In the genomic region with DNA sequence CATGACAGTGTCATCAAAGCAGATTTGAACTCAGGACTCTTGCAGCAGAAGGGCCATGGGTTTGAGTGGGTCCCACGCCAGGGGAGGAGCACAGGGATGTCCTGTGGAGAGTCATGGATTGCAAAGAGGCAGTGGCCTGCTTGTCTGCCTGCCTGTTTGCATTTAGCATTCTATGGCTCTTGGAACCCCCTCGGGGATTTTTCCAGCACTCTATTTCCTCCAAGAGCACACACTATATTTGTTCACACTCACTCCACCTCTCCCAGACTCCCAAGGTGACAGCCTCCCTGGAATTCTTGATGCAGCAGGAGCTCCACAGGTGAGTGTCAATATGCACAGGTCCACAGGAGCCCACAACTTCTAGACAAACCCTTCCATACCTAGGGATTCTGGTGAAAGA, we compare ENCODE assay signal across 29 cellular contexts.
"Had no signal": no experiment of that assay in that cellular context is flagged by ENCODE, and none has a peak within 500 bp of the region (broad histone marks: within the 10 kb centered on the region; RNA-seq: fewer than 3 reads in every experiment).

No MANE protein-coding gene starts in this region.

- H3K27ac ChIP-seq: ascending aorta, cardiac muscle cell, SJCRH30, SK-N-MC, WERI-Rb-1 had no signal

- H3K36me3 ChIP-seq: ascending aorta, cardiac muscle cell, SJCRH30, WERI-Rb-1 had no signal

- H3K9me3 ChIP-seq: ascending aorta, SJCRH30 had no signal

- H3K4me3 Mint-ChIP-seq: activated CD4-positive, alpha-beta memory T cell treated with anti-CD3 and anti-CD28 coated beads, Interleukin-2, amount 10 ng/mL, durations not matched to agents 7 days and 5 days; activated naive CD4-positive, alpha-beta T cell treated with anti-CD3 and anti-CD28 coated beads, Interleukin-2, amount 50 U/mL, for 24 hours; activated naive CD8-positive, alpha-beta T cell treated with anti-CD3 and anti-CD28 coated beads, Interleukin-2, amount 10 ng/mL, durations not matched to agents 7 days and 5 days; activated T-cell treated with anti-CD3 and anti-CD28 coated beads, Interleukin-2, amount 50 U/mL, for 24 hours; central memory CD8-positive, alpha-beta T cell had no signal

- H3K27me3 ChIP-seq: ascending aorta, SJCRH30 had no signal

- ATAC-seq: Panc1 had no signal

- DNase-seq: activated CD4-positive, alpha-beta memory T cell treated with anti-CD3 and anti-CD28 coated beads, Interleukin-2, amount 10 ng/mL, durations not matched to agents 7 days and 5 days; activated CD4-positive, alpha-beta T cell treated with anti-CD3 and anti-CD28 coated beads for 1 hour; activated CD4-positive, alpha-beta T cell treated with anti-CD3 and anti-CD28 coated beads for 48 hours; activated CD4-positive, CD25-positive, alpha-beta regulatory T cell; activated CD8-positive, alpha-beta memory T cell treated with anti-CD3 and anti-CD28 coated beads for 24 hours; activated gamma-delta T cell; activated naive CD4-positive, alpha-beta T cell treated with Interleukin-2 at 50 U/mL for 16 hours; activated naive CD8-positive, alpha-beta T cell treated with anti-CD3 and anti-CD28 coated beads, Interleukin-2, amount 10 ng/mL, durations not matched to agents 7 days and 5 days; activated T-cell treated with anti-CD3 and anti-CD28 coated beads, Interleukin-2, amount 50 U/mL, for 24 hours; amygdala; Karpas-422; KBM-7; NCI-H1930; NCI-H2081 treated with DMSO at 0.1 percent for 48 hours; NCI-H2171; NCI-H510A; NCI-H526; NCI-H774; SHP77; SJCRH30; T1000; WERI-Rb-1 had no signal

- H3K27ac Mint-ChIP-seq: activated CD4-positive, alpha-beta memory T cell treated with anti-CD3 and anti-CD28 coated beads, Interleukin-2, amount 10 ng/mL, durations not matched to agents 7 days and 5 days; activated naive CD4-positive, alpha-beta T cell treated with anti-CD3 and anti-CD28 coated beads, Interleukin-2, amount 50 U/mL, for 24 hours; activated naive CD8-positive, alpha-beta T cell treated with anti-CD3 and anti-CD28 coated beads, Interleukin-2, amount 10 ng/mL, durations not matched to agents 7 days and 5 days; activated T-cell treated with anti-CD3 and anti-CD28 coated beads, Interleukin-2, amount 50 U/mL, for 24 hours; activated T-helper 2 cell treated with anti-CD3 and anti-CD28 coated beads, Interferon-gamma antibody, Interleukin-2, Interleukin-4, amounts not matched to agents 10 μg/mL and 5 μg/mL and 100 μg/mL, durations not matched to agents 14 hours and 24 hours and 36 hours had no signal

- H3K36me3 Mint-ChIP-seq: activated naive CD4-positive, alpha-beta T cell treated with anti-CD3 and anti-CD28 coated beads, Interleukin-2, amount 50 U/mL, for 24 hours; activated naive CD8-positive, alpha-beta T cell treated with anti-CD3 and anti-CD28 coated beads, Interleukin-2, amount 10 ng/mL, durations not matched to agents 7 days and 5 days had no signal

- H3K27me3 Mint-ChIP-seq: activated naive CD4-positive, alpha-beta T cell treated with anti-CD3 and anti-CD28 coated beads, Interleukin-2, amount 50 U/mL, for 24 hours; activated T-cell treated with anti-CD3 and anti-CD28 coated beads, Interleukin-2, amount 50 U/mL, for 24 hours had no signal

- H3K9me3 Mint-ChIP-seq: activated CD4-positive, alpha-beta memory T cell treated with anti-CD3 and anti-CD28 coated beads, Interleukin-2, amount 10 ng/mL, durations not matched to agents 7 days and 5 days; activated naive CD4-positive, alpha-beta T cell treated with anti-CD3 and anti-CD28 coated beads, Interleukin-2, amount 50 U/mL, for 24 hours; activated naive CD8-positive, alpha-beta T cell treated with anti-CD3 and anti-CD28 coated beads, Interleukin-2, amount 10 ng/mL, durations not matched to agents 7 days and 5 days; activated T-cell treated with anti-CD3 and anti-CD28 coated beads, Interleukin-2, amount 50 U/mL, for 24 hours; central memory CD8-positive, alpha-beta T cell had no signal

- H3K4me1 ChIP-seq: ascending aorta, SJCRH30 had no signal

- H3K4me3 ChIP-seq: ascending aorta, cardiac muscle cell, SJCRH30, SK-N-MC had no signal
